Comparison of ENCODE assay signal across 8 cellular contexts in the genomic region with DNA sequence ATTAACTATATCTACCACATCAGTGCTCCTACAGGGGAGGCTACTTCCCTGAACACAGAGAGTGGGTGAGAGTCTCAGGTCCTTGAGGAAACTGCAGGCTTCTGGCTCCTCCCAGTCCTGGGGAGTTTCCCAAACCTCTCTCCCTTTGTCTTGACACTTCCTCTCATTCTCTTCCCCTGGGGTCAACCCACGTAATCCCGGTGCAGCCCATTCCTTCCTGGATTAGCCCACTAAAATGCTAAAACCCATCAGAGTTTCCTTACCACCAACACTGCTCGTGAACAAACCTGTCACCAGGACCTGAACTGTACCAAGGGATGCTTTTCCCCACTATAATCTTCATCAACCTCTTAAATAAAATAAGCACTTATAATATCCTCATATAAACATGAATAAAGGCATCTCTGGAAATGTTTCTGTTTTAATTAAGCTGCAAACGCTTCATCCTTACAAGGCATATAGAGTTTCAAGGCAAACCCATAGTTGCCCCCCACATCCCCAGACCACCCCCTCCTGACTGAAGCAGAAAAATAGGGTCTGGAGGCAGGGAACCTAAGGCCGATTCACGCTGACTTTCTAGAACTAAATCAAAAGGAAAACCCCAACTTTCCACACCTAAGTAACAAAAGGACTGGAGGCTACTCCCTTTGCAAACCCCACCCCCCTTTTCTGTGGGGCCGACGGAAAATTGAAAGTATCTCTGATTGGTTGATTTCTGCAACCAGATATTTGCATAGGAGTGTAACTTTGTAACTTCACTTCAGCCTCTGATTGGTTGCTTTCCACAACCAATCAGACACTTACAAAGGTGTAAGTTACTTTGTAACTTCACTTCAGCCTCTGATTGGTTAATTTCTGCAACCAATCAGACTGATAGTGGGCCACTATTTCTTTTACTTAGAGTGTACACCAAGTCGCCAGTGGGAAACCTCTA. TPM values are rescaled to one million over a fixed set of nuclear protein-coding genes. Genes with fewer than 3 reads are reported as not detected.
DNase-seq lines count a peak whose midpoint lies in the region; ATAC-seq and FAIRE-seq lines count a peak whose summit lies in the region.

No MANE protein-coding gene starts in this region.

- H4K8ac ChIP-seq in neuronal stem cell (ENCODE audit: low read depth, low read length) = no peak overlapping the region

- peak; percentile 76 for FAIRE-seq in G401.6 (lab: Jason Lieb, UNC)

- no peak overlapping the region for H3K4ac ChIP-seq in neuronal stem cell (ENCODE audit: low read length)

- no CpG with 5 or more reads among the region's 9 CpGs for whole genome bisulfite sequencing in neuronal stem cell (ENCODE audit: extremely low coverage in 2 of 2, insufficient read length in 2 of 2, insufficient replicate concordance in 1 of 2), 2 donors

- H2BK15ac ChIP-seq in neuronal stem cell (ENCODE audit: low read length) = no peak overlapping the region

- no peak overlapping the region for H3K4me2 ChIP-seq in neuronal stem cell (ENCODE audit: insufficient read depth, low read length, poor library complexity, severe bottlenecking)

- H2BK5ac ChIP-seq in neuronal stem cell (ENCODE audit: low read length) = no peak overlapping the region

- peaks cover 24 to 26% of the 10 kb centered on the region in 2 donors for H3K4me1 Mint-ChIP-seq in effector memory CD8-positive, alpha-beta T cell (ENCODE audit: low read depth in 2 of 2)

- H3K14ac ChIP-seq in neuronal stem cell (ENCODE audit: low read length) = no peak overlapping the region

- H3K27me3 Mint-ChIP-seq in effector memory CD8-positive, alpha-beta T cell = no peaks in the 10 kb centered on the region

- no peaks in the 10 kb centered on the region for H3K79me1 ChIP-seq in neuronal stem cell (ENCODE audit: low read depth, low read length)

- no peaks in the 10 kb centered on the region for H3K27me3 ChIP-seq in neuronal stem cell (ENCODE audit: control insufficient read depth in 3 of 3, insufficient read depth in 3 of 3, low read depth in 1 of 3, low read length in 3 of 3)

- H3K23ac ChIP-seq in neuronal stem cell (ENCODE audit: low read depth, low read length, poor library complexity) = no peak overlapping the region

- peak overlapping the region in 1 of 2 donors; percentile 41 for H3K4me3 Mint-ChIP-seq in effector memory CD8-positive, alpha-beta T cell

- peaks cover 7 to 10% of the 10 kb centered on the region in 2 donors for H3K4me1 ChIP-seq in neuronal stem cell (ENCODE audit: control insufficient read depth in 2 of 2, insufficient read depth in 1 of 2, low read depth in 1 of 2, low read length in 2 of 2)

- H4K91ac ChIP-seq in neuronal stem cell (ENCODE audit: low read depth, low read length, poor library complexity) = no peak overlapping the region

- no peak overlapping the region for H2BK12ac ChIP-seq in neuronal stem cell (ENCODE audit: low read length)

- H3K9me3 ChIP-seq in neuronal stem cell (replicated peaks in 1 of 2; ENCODE audit: control insufficient read depth in 2 of 2, insufficient read depth in 1 of 2, low read depth in 1 of 2, low read length in 2 of 2) = no peaks in the 10 kb centered on the region

- no peaks in the 10 kb centered on the region for H3K9me3 Mint-ChIP-seq in effector memory CD8-positive, alpha-beta T cell

- H3K18ac ChIP-seq in neuronal stem cell (ENCODE audit: low read length) = no peak overlapping the region

- no peak overlapping the region for H3K4me3 ChIP-seq in neuronal stem cell (ENCODE audit: low read length in 2 of 2)

- H3K27ac Mint-ChIP-seq in effector memory CD8-positive, alpha-beta T cell = peak overlapping the region; percentile 6 to 79

- H3K36me3 Mint-ChIP-seq in effector memory CD8-positive, alpha-beta T cell (ENCODE audit: insufficient read depth) = peaks cover 15% of the 10 kb centered on the region

- no peak overlapping the region for H2AK5ac ChIP-seq in neuronal stem cell (ENCODE audit: low read depth, low read length)

- H3K9ac ChIP-seq in neuronal stem cell (ENCODE audit: low read depth, low read length, poor library complexity) = no peak overlapping the region

- DNase-seq in T-helper 1 cell = peak in 4 of 5 donors; percentile 27 to 94 (median 43)
- no peak for DNase-seq in effector memory CD8-positive, alpha-beta T cell
- no peak for DNase-seq in neuronal stem cell (ENCODE audit: low spot score)
- no peak for DNase-seq in NCI-H1105 treated with DMSO at 0.1 percent for 48 hours (lab: John Stamatoyannopoulos, UW)
- no peak for DNase-seq in NCI-H146 (lab: John Stamatoyannopoulos, UW)
- DNase-seq in DMS79 (lab: John Stamatoyannopoulos, UW) = no peak

- peak overlapping the region; percentile 96 for H2AFZ ChIP-seq in neuronal stem cell (ENCODE audit: low read length)

- no peaks in the 10 kb centered on the region for H3K36me3 ChIP-seq in neuronal stem cell (replicated peaks in 1 of 2; ENCODE audit: control insufficient read depth in 2 of 2, insufficient read depth in 2 of 2, low read length in 2 of 2)

- peak; percentile 28 for ATAC-seq in HG02642 (IDR thresholded peaks at IDR 0.05; ENCODE audit: poor library complexity, unreplicated experiment)
- no peak for ATAC-seq in effector memory CD8-positive, alpha-beta T cell (replicated peaks)

- no peak overlapping the region for H2BK120ac ChIP-seq in neuronal stem cell (ENCODE audit: low read depth, low read length)

- H3K27ac ChIP-seq in neuronal stem cell (replicated peaks; ENCODE audit: low read length) = no peak overlapping the region

RNA-seq across cellular contexts. Expression of gene TMSB10, which starts 19.0 kb away (rescaled TPM):
- polyA plus RNA-seq in neuronal stem cell (2013, experiment 1 of 2) = 1,798 TPM
- polyA plus RNA-seq in neuronal stem cell (2013, experiment 2 of 2) = 1,767 TPM

RNA-seq across cellular contexts. Expression of gene TRABD2A, which starts 43.6 kb away (rescaled TPM):
- polyA plus RNA-seq in neuronal stem cell (2013, experiment 1 of 2) = 11.7 TPM
- 11.8 TPM for polyA plus RNA-seq in neuronal stem cell (2013, experiment 2 of 2)

RNA-seq across cellular contexts. Expression of gene KCMF1, which starts 46.5 kb away (rescaled TPM):
- polyA plus RNA-seq in neuronal stem cell (2013, experiment 1 of 2) = 41.2 TPM
- 37.1 TPM for polyA plus RNA-seq in neuronal stem cell (2013, experiment 2 of 2)

Comparison
In these comparisons a context has a peak if more than half of its experiments do, and no peak if none do; other contexts are left out.
1. DNase-seq: peak in T-helper 1 cell (4 of 5); none in effector memory CD8-positive, alpha-beta T cell (0 of 3), neuronal stem cell (single experiment), NCI-H1105 treated with DMSO at 0.1 percent for 48 hours (single experiment), NCI-H146 (single experiment) and DMS79 (single experiment).